Comparison of ENCODE assay signal across 25 cellular contexts in genomic region chr12:45703942-45704341, GRCh38. TPM values are rescaled to one million over a fixed set of nuclear protein-coding genes. Genes with fewer than 3 reads are reported as not detected.
DNase-seq lines count a peak whose midpoint lies in the region; ATAC-seq and TF ChIP-seq lines count a peak whose summit lies in the region.
"Had no signal": no experiment of that assay in that cellular context is flagged by ENCODE, and none has a peak within 500 bp of the region (broad histone marks: within the 10 kb centered on the region; RNA-seq: fewer than 3 reads in every experiment).

No MANE protein-coding gene starts in this region.

- H3K79me2 ChIP-seq in PC-3 (ENCODE audit: low read length), result no peaks in the 10 kb centered on the region
- H3K79me2 ChIP-seq in fibroblast of lung (ENCODE audit: control insufficient read depth, insufficient read depth, low read length), result no peaks in the 10 kb centered on the region

- no peak overlapping the region for H3K4me3 Mint-ChIP-seq in type B pancreatic cell
- H3K4me3 Mint-ChIP-seq: activated CD4-positive, alpha-beta memory T cell treated with anti-CD3 and anti-CD28 coated beads for 36 hours had no signal

- DNase-seq in ELR (ENCODE audit: low read depth) (peak; percentile 50), PC-3 (peak; percentile 72), fibroblast of lung (ENCODE audit: low read depth in 2 of 2) (peak; percentile 33 to 57), psoas muscle (no peak), type B pancreatic cell (ENCODE audit: extremely low spot score, unreplicated experiment) (no peak), NK-92 (lab: John Stamatoyannopoulos, UW; ENCODE audit: unreplicated experiment) (no peak)
- DNase-seq: activated CD4-positive, alpha-beta memory T cell treated with anti-CD3 and anti-CD28 coated beads for 36 hours; activated T-cell treated with anti-CD3 and anti-CD28 coated beads for 4 hours; cerebellar nuclear complex; COR-L47; effector CD4-positive, alpha-beta T cell; heart right ventricle; KBM-7; MV-4-11; NCI-H1694; NCI-H226; NCI-H82; PC-9; stimulated activated CD4-positive, alpha-beta T cell treated with anti-CD3 and anti-CD28 coated beads, Interleukin-2, amount 100 ng/mL, for 48 hours; stimulated activated naive CD4-positive, alpha-beta T cell treated with Interleukin-2 at 50 U/mL for 16 hours; tibial artery had no signal

- peak; percentile 96 for ATAC-seq in PC-3
- ATAC-seq in psoas muscle, result peak in 3 of 4 donors; percentile 42 to 70 (median 47)
- no peak for ATAC-seq in GM21515 (IDR thresholded peaks at IDR 0.05; ENCODE audit: unreplicated experiment)
- ATAC-seq: heart right ventricle had no signal

- H3K36me3 ChIP-seq in PC-3 (ENCODE audit: low read depth, low read length) (no peaks in the 10 kb centered on the region), fibroblast of lung (ENCODE audit: control insufficient read depth, insufficient read depth, low read length) (no peaks in the 10 kb centered on the region), psoas muscle (ENCODE audit: insufficient read depth in 1 of 2, low read depth in 1 of 2) (no peaks in the 10 kb centered on the region)
- H3K36me3 ChIP-seq: esophagus muscularis mucosa, SJSA1, tibial artery had no signal

- intact Hi-C loops in PC-3 (cut with micrococcal nuclease) (loop anchor here (2.0 kb wide), 1 partner anchor 23 kb away; no protein-coding TSS in a partner anchor), psoas muscle (cut with DNase I) (no loop called here)

- H3K4me1 Mint-ChIP-seq in type B pancreatic cell (ENCODE audit: unreplicated experiment), result peaks cover 6% of the 10 kb centered on the region

- H3K27ac Mint-ChIP-seq in type B pancreatic cell, result no peak overlapping the region
- H3K27ac Mint-ChIP-seq: activated CD4-positive, alpha-beta memory T cell treated with anti-CD3 and anti-CD28 coated beads for 36 hours had no signal

- H3K9me3 ChIP-seq in PC-3 (ENCODE audit: low read length), result no peaks in the 10 kb centered on the region
- H3K9me3 ChIP-seq in fibroblast of lung (ENCODE audit: control insufficient read depth, insufficient read depth, low read depth, low read length), result no peaks in the 10 kb centered on the region
- no peaks in the 10 kb centered on the region for H3K9me3 ChIP-seq in psoas muscle
- H3K9me3 ChIP-seq: SJSA1 had no signal

- H2AFZ ChIP-seq in PC-3 (ENCODE audit: low read length), result no peak overlapping the region
- no peak overlapping the region for H2AFZ ChIP-seq in fibroblast of lung (ENCODE audit: low read length)
- H2AFZ ChIP-seq: PC-9 had no signal

- no peak overlapping the region for H3K9ac ChIP-seq in PC-3 (ENCODE audit: low read length)
- no peak overlapping the region for H3K9ac ChIP-seq in fibroblast of lung (ENCODE audit: insufficient read depth, low read length)

- TF ChIP-seq CTCF in PC-3 (conservative IDR thresholded peaks at IDR 0.05; ENCODE audit: low read depth, low read length), result no peak
- no peak for TF ChIP-seq CTCF in fibroblast of lung (conservative IDR thresholded peaks at IDR 0.05 in 1 of 2, IDR thresholded peaks at IDR 0.05 in 1 of 2; ENCODE audit: low read depth in 1 of 2, low read length in 2 of 2)
- no peak for TF ChIP-seq CTCF in psoas muscle (IDR thresholded peaks at IDR 0.05)
- TF ChIP-seq CTCF in type B pancreatic cell (conservative IDR thresholded peaks at IDR 0.05), result no peak

- no peak overlapping the region for H3K4me3 ChIP-seq in PC-3 (ENCODE audit: low read length)
- no peak overlapping the region for H3K4me3 ChIP-seq in fibroblast of lung (replicated peaks in 1 of 4; ENCODE audit: control extremely low read depth in 1 of 4, insufficient read depth in 1 of 4, low read depth in 3 of 4, low read length in 4 of 4)
- H3K4me3 ChIP-seq in psoas muscle, result no peak overlapping the region
- H3K4me3 ChIP-seq: esophagus muscularis mucosa, heart right ventricle, PC-9, SJSA1, smooth muscle cell, tibial artery had no signal

- H3K27me3 ChIP-seq in PC-3 (ENCODE audit: low read length) (no peaks in the 10 kb centered on the region), fibroblast of lung (ENCODE audit: control insufficient read depth, insufficient read depth, low read length) (no peaks in the 10 kb centered on the region), psoas muscle (ENCODE audit: insufficient read depth in 3 of 3, low read length in 2 of 3) (no peaks in the 10 kb centered on the region)
- H3K27me3 ChIP-seq: esophagus muscularis mucosa, heart right ventricle, tibial artery had no signal

- no peaks in the 10 kb centered on the region for H3F3A ChIP-seq in PC-3 (ENCODE audit: low read length, unreplicated experiment)

- POLR2A ChIA-PET in PC-3 (lab: Charles Lee; ENCODE audit: unreplicated experiment), result interaction anchor here (0.7 kb wide), 1 partner anchor 408 kb away, joined by 3 read pairs; no protein-coding TSS in a partner anchor

- H3K4me2 ChIP-seq in PC-3 (ENCODE audit: low read length) (peak overlapping the region; percentile 8), fibroblast of lung (ENCODE audit: extremely low read depth, insufficient read depth, low read length) (peak overlapping the region; percentile 10)
- H3K4me2 ChIP-seq: PC-9, smooth muscle cell had no signal

- no peaks in the 10 kb centered on the region for H3K9me2 ChIP-seq in PC-3 (replicated peaks; ENCODE audit: low read length)

- CTCF ChIA-PET in PC-3 (lab: Charles Lee), result interaction anchor here (1.0 kb wide), 1 partner anchor 24 kb away, joined by 3 read pairs; no protein-coding TSS in a partner anchor

- H3K27me3 Mint-ChIP-seq in type B pancreatic cell, result no peaks in the 10 kb centered on the region
- H3K27me3 Mint-ChIP-seq: activated CD4-positive, alpha-beta memory T cell treated with anti-CD3 and anti-CD28 coated beads for 36 hours had no signal

- no peaks in the 10 kb centered on the region for H3K9me3 Mint-ChIP-seq in type B pancreatic cell

- no TSS peak for BruUV-seq in PC-3 (replicated peaks; lab: Mats Ljungman, UMichigan)

- H3K27ac ChIP-seq in PC-3 (ENCODE audit: low read length), result no peak overlapping the region
- no peak overlapping the region for H3K27ac ChIP-seq in fibroblast of lung (ENCODE audit: insufficient read depth, low read length)
- no peak overlapping the region for H3K27ac ChIP-seq in psoas muscle
- H3K27ac ChIP-seq: esophagus muscularis mucosa, PC-9, SJSA1, tibial artery had no signal

- H3K36me3 Mint-ChIP-seq in type B pancreatic cell, result no peaks in the 10 kb centered on the region

- H3K4me1 ChIP-seq in PC-3 (ENCODE audit: insufficient read depth, low read length) (peaks cover 5% of the 10 kb centered on the region), fibroblast of lung (ENCODE audit: control insufficient read depth, extremely low read depth, insufficient read depth, low read length) (no peaks in the 10 kb centered on the region), psoas muscle (peaks cover 19% of the 10 kb centered on the region)
- H3K4me1 ChIP-seq: SJSA1, tibial artery had no signal

- H4K20me1 ChIP-seq in PC-3 (ENCODE audit: low read length), result no peaks in the 10 kb centered on the region
- no peaks in the 10 kb centered on the region for H4K20me1 ChIP-seq in fibroblast of lung (ENCODE audit: control insufficient read depth, extremely low read depth, insufficient read depth, low read length)

RNA-seq across cellular contexts. Expression of gene ARID2, which starts 25.6 kb away (rescaled TPM):
- total RNA-seq in PC-3 (2014; rRNA removed), result 15.4 and 25.0 TPM in 2 replicates
- 13.4 and 15.7 TPM in 2 replicates for total RNA-seq in fibroblast of lung
- 14.0 and 14.5 TPM in 2 replicates for polyA plus RNA-seq in fibroblast of lung
- 5.0 and 6.2 TPM in 2 replicates for polyA plus RNA-seq in fibroblast of lung (2012)
- polyA minus RNA-seq in fibroblast of lung (ENCODE audit: low replicate concordance), result 10.8 and 11.0 TPM in 2 replicates
- total RNA-seq in psoas muscle, result 10 to 100 TPM; 12.5 to 17.1 (median 13.9) TPM
- polyA plus RNA-seq in psoas muscle, result 1 to 10 TPM; 2.8 to 4.9 (median 3.3) TPM
- 35.9 and 49.7 TPM in 2 replicates for total RNA-seq in type B pancreatic cell (ENCODE audit: low replicate concordance)

Comparison
In these comparisons a context has a peak if more than half of its experiments do, and no peak if none do; other contexts are left out.
1. DNase-seq: peak in ELR (single experiment), PC-3 (single experiment) and fibroblast of lung (2 of 2); none in psoas muscle (0 of 2), type B pancreatic cell (single experiment) and NK-92 (single experiment).